26 cellular contexts compared by ENCODE assay signal in the genomic region with DNA sequence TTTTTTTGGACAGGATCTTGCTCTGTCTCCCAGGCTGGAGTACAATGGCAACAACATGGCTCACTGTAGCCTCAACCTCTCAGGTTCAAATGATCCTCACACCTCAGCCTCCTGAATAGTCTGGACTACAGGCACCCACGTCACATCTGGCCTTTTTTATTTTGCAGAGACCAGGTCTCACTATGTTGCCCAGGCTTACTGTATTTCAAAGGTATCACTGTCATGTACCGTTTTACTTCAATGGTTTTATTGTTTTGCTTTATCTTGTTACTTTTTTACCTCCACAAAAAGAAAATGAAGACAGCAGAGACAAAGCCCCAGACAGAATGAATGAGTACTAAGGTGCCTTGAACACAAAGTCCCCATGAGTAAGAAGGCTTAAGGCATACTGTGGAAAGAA.
"Had no signal": no experiment of that assay in that cellular context is flagged by ENCODE, and none has a peak within 500 bp of the region (broad histone marks: within the 10 kb centered on the region; RNA-seq: fewer than 3 reads in every experiment).

No MANE protein-coding gene starts in this region.

- H3K27ac ChIP-seq: breast epithelium, SJSA1, WERI-Rb-1 had no signal

- DNase-seq: activated CD4-positive, alpha-beta T cell treated with anti-CD3 and anti-CD28 coated beads, Interleukin-2, amount 10 ng/mL, durations not matched to agents 24 days and 14 days; activated CD4-positive, alpha-beta T cell treated with anti-CD3 and anti-CD28 coated beads, Interleukin-2, amount 50 U/mL, for 48 hours; activated CD8-positive, alpha-beta memory T cell treated with anti-CD3 and anti-CD28 coated beads, Interleukin-2, amount 10 ng/mL, durations not matched to agents 7 days and 5 days; activated gamma-delta T cell treated with Interleukin-2 at 50 U/mL for 16 hours; activated naive CD4-positive, alpha-beta T cell treated with anti-CD3 and anti-CD28 coated beads, Interleukin-2, amount 10 ng/mL, durations not matched to agents 7 days and 5 days; activated T-cell treated with anti-CD3 and anti-CD28 coated beads, Interleukin-2, amount 50 U/mL, for 24 hours; aorta; caudate nucleus; Kasumi-1; NCI-H1048; NCI-H146; NCI-H187 treated with DMSO at 0.1 percent for 48 hours; NCI-H2081 treated with DMSO at 0.1 percent for 48 hours; NCI-H446; NCI-H524; PC-3; SHP77; T-helper 2 cell; WERI-Rb-1 had no signal

- H3K27me3 Mint-ChIP-seq: activated CD4-positive, alpha-beta T cell treated with anti-CD3 and anti-CD28 coated beads, Interleukin-2, amount 10 ng/mL, durations not matched to agents 24 days and 14 days; activated CD8-positive, alpha-beta memory T cell treated with anti-CD3 and anti-CD28 coated beads, Interleukin-2, amount 10 ng/mL, durations not matched to agents 7 days and 5 days; activated naive CD4-positive, alpha-beta T cell treated with anti-CD3 and anti-CD28 coated beads, Interleukin-2, amount 10 ng/mL, durations not matched to agents 7 days and 5 days; activated T-cell treated with anti-CD3 and anti-CD28 coated beads, Interleukin-2, amount 50 U/mL, for 24 hours had no signal

- H3K36me3 ChIP-seq: breast epithelium had no signal

- ATAC-seq: activated CD4-positive, CD25-positive, alpha-beta regulatory T cell treated with anti-CD3 and anti-CD28 coated beads, Interleukin-2, amount 50 U/mL, for 24 hours; activated CD8-positive, alpha-beta memory T cell treated with anti-CD3 and anti-CD28 coated beads, Interleukin-2, amount 10 ng/mL, durations not matched to agents 7 days and 5 days; K562; PC-3; SK-N-SH treated with all-trans-retinoic acid at 6 μM for 48 hours had no signal

- H3K4me3 Mint-ChIP-seq: activated CD4-positive, alpha-beta T cell treated with anti-CD3 and anti-CD28 coated beads, Interleukin-2, amount 10 ng/mL, durations not matched to agents 24 days and 14 days; activated CD8-positive, alpha-beta memory T cell treated with anti-CD3 and anti-CD28 coated beads, Interleukin-2, amount 10 ng/mL, durations not matched to agents 7 days and 5 days; activated naive CD4-positive, alpha-beta T cell treated with anti-CD3 and anti-CD28 coated beads, Interleukin-2, amount 10 ng/mL, durations not matched to agents 7 days and 5 days; activated T-cell treated with anti-CD3 and anti-CD28 coated beads, Interleukin-2, amount 50 U/mL, for 24 hours had no signal

- FAIRE-seq: K562, RCC 7860 had no signal

- H3K9me3 Mint-ChIP-seq: activated CD4-positive, alpha-beta T cell treated with anti-CD3 and anti-CD28 coated beads, Interleukin-2, amount 10 ng/mL, durations not matched to agents 24 days and 14 days; activated naive CD4-positive, alpha-beta T cell treated with anti-CD3 and anti-CD28 coated beads, Interleukin-2, amount 10 ng/mL, durations not matched to agents 7 days and 5 days; activated T-cell treated with anti-CD3 and anti-CD28 coated beads, Interleukin-2, amount 50 U/mL, for 24 hours; activated T-helper 2 cell treated with anti-CD3 and anti-CD28 coated beads, Interferon-gamma antibody, Interleukin-2, Interleukin-4, amounts not matched to agents 10 μg/mL and 5 μg/mL and 100 μg/mL, durations not matched to agents 14 hours and 24 hours and 36 hours had no signal

- H3K27ac Mint-ChIP-seq: activated CD4-positive, alpha-beta T cell treated with anti-CD3 and anti-CD28 coated beads, Interleukin-2, amount 10 ng/mL, durations not matched to agents 24 days and 14 days; activated CD8-positive, alpha-beta memory T cell treated with anti-CD3 and anti-CD28 coated beads, Interleukin-2, amount 10 ng/mL, durations not matched to agents 7 days and 5 days; activated naive CD4-positive, alpha-beta T cell treated with anti-CD3 and anti-CD28 coated beads, Interleukin-2, amount 10 ng/mL, durations not matched to agents 7 days and 5 days; activated T-cell treated with anti-CD3 and anti-CD28 coated beads, Interleukin-2, amount 50 U/mL, for 24 hours; activated T-helper 2 cell treated with anti-CD3 and anti-CD28 coated beads, Interferon-gamma antibody, Interleukin-2, Interleukin-4, amounts not matched to agents 10 μg/mL and 5 μg/mL and 100 μg/mL, durations not matched to agents 14 hours and 24 hours and 36 hours had no signal

- H3K4me3 ChIP-seq: breast epithelium, K562, SJSA1 had no signal

- H3K27me3 ChIP-seq: breast epithelium, SJSA1 had no signal

- H3K9me3 ChIP-seq: breast epithelium, SJSA1 had no signal
